ENCODE assay signal across 28 cellular contexts in the genomic region with DNA sequence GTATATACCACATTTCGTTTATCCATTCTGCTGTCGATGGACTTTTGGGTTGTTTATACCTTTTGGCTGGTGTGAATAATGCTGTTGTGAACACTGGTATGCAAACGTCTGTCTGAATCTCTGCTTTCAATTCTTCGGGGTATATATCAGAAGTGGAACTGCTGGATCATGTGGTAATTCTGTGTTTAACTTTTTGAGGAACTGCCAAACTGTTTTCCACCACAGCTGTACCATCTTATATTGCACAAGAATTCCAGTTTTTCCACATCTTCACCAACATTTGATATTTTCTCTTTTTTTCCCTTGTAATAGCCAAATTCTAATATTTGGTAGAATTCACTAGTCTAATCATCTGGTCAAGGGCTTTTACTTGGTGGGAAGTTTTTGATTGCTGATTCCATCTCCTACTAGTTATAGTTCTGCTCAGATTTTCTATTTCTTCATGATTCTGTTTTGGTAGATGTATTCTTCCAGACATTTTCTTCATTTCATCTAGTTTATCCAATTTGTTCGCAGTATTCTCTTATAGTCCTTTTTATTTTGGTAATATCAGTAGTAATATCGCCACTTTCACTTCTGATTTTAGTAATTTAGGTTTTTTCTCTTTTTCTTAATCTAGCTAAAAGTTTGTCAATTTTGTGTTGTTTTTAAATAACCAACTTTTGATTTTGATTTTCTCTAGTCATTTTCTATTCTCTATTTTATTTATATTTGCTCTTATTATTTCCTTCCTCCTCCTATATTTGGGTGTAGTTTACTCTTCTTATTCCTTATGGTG.
DNase-seq lines count a peak whose midpoint lies in the region; ATAC-seq and TF ChIP-seq lines count a peak whose summit lies in the region.
"Had no signal": no experiment of that assay in that cellular context is flagged by ENCODE, and none has a peak within 500 bp of the region (broad histone marks: within the 10 kb centered on the region; RNA-seq: fewer than 3 reads in every experiment).

No MANE protein-coding gene starts in this region.

- TF ChIP-seq CTCF in AG10803 (conservative IDR thresholded peaks at IDR 0.05; ENCODE audit: low read length) (no peak), OCI-LY3 (IDR thresholded peaks at IDR 0.05; ENCODE audit: low read depth, low read length) (no peak), fibroblast of pulmonary artery (IDR thresholded peaks at IDR 0.05; ENCODE audit: low read length, missing control alignments) (no peak), foreskin keratinocyte (conservative IDR thresholded peaks at IDR 0.05) (no peak)

- H3K4me1 ChIP-seq in OCI-LY3 (ENCODE audit: low read length) (peaks cover 16% of the 10 kb centered on the region), foreskin keratinocyte (no peaks in the 10 kb centered on the region)
- H3K4me1 ChIP-seq: pancreas, right atrium auricular region, tibial nerve had no signal

- peaks cover 13% of the 10 kb centered on the region for H3K36me3 ChIP-seq in OCI-LY3 (replicated peaks; ENCODE audit: low read depth, low read length)
- H3K36me3 ChIP-seq: pancreas, right atrium auricular region, tibial nerve had no signal

- no peak overlapping the region for H3K9ac ChIP-seq in OCI-LY3 (ENCODE audit: low read length)

- H3K9me3 ChIP-seq in OCI-LY3 (ENCODE audit: insufficient read depth, low read length): peaks cover 2% of the 10 kb centered on the region; the same call in 1 of the 2 replicates
- H3K9me3 ChIP-seq: pancreas had no signal

- peaks cover 22% of the 10 kb centered on the region for H3K9me3 Mint-ChIP-seq in T-helper 2 cell treated with Interferon-gamma antibody and Interleukin-4, amounts not matched to agents 5 μg/mL and 100 μg/mL, for 36 hours

- no peaks in the 10 kb centered on the region for H3K79me2 ChIP-seq in OCI-LY3 (ENCODE audit: low read length)

- no peak for ATAC-seq in foreskin keratinocyte
- ATAC-seq: natural killer cell treated with Interleukin-12 subunit alpha and Interleukin-12 subunit beta and Interleukin-15 and Interleukin-18, amount 100 ng/mL, for 72 hours had no signal

- peaks cover 22% of the 10 kb centered on the region for H3K27me3 Mint-ChIP-seq in T-helper 2 cell treated with Interferon-gamma antibody and Interleukin-4, amounts not matched to agents 5 μg/mL and 100 μg/mL, for 36 hours (ENCODE audit: low read depth)

- H3K4me3 ChIP-seq in AG10803 (ENCODE audit: low read length) (no peak overlapping the region), OCI-LY3 (ENCODE audit: low read length) (no peak overlapping the region), fibroblast of pulmonary artery (replicated peaks; ENCODE audit: low read depth, low read length) (no peak overlapping the region)
- H3K4me3 ChIP-seq: pancreas, right atrium auricular region, SK-N-MC, tibial nerve had no signal

- H3K27ac ChIP-seq in OCI-LY3 (ENCODE audit: low read length) (no peak overlapping the region), foreskin keratinocyte (no peak overlapping the region)
- H3K27ac ChIP-seq: right atrium auricular region, RWPE1, SK-N-MC had no signal

- no peaks in the 10 kb centered on the region for H4K20me1 ChIP-seq in OCI-LY3 (ENCODE audit: insufficient read depth, low read length)

- peaks cover 2% of the 10 kb centered on the region for H3K36me3 Mint-ChIP-seq in T-helper 2 cell treated with Interferon-gamma antibody and Interleukin-4, amounts not matched to agents 5 μg/mL and 100 μg/mL, for 36 hours (ENCODE audit: low read depth)

- peak; percentile 40 for DNase-seq in AG10803 (ENCODE audit: low read depth)
- DNase-seq in KBM-7: peak; percentile 24
- peak; percentile 17 for DNase-seq in fibroblast of pulmonary artery (ENCODE audit: low read depth)
- DNase-seq in T-helper 2 cell: no peak
- no peak for DNase-seq in T-helper 2 cell treated with Interferon-gamma antibody and Interleukin-4, amounts not matched to agents 5 μg/mL and 100 μg/mL, for 36 hours (ENCODE audit: low spot score)
- DNase-seq in OCI-M2 (lab: John Stamatoyannopoulos, UW; ENCODE audit: unreplicated experiment): no peak
- DNase-seq in foreskin keratinocyte: no peak
- DNase-seq: activated CD4-positive, alpha-beta T cell treated with anti-CD3 and anti-CD28 coated beads for 4 hours; activated effector memory CD4-positive, alpha-beta T cell treated with Interleukin-2 at 50 U/mL for 16 hours; activated naive CD8-positive, alpha-beta T cell treated with anti-CD3 and anti-CD28 coated beads for 36 hours; activated T-cell treated with anti-CD3 and anti-CD28 coated beads for 4 hours; COR-L47; DMS53; HCEC 1CT; islet precursor cell; NCI-H1092 treated with DMSO at 0.1 percent for 48 hours; NCI-H2029; NCI-H526; NK-92 treated with Interleukin-12 subunit alpha and Interleukin-12 subunit beta, amount 100 ng/mL, for 24 hours; pancreas; stimulated activated CD4-positive, alpha-beta T cell treated with anti-CD3 and anti-CD28 coated beads, Interleukin-2, amount 100 ng/mL, for 24 hours had no signal

- H2AFZ ChIP-seq in OCI-LY3 (ENCODE audit: low read depth, low read length): no peak overlapping the region

- H3K4me3 Mint-ChIP-seq in T-helper 2 cell treated with Interferon-gamma antibody and Interleukin-4, amounts not matched to agents 5 μg/mL and 100 μg/mL, for 36 hours: no peak overlapping the region
- H3K4me3 Mint-ChIP-seq: activated naive CD8-positive, alpha-beta T cell treated with anti-CD3 and anti-CD28 coated beads for 36 hours; B cell; natural killer cell treated with Interleukin-12 subunit alpha and Interleukin-12 subunit beta and Interleukin-15 and Interleukin-18, amount 100 ng/mL, for 72 hours had no signal

- H3K27me3 ChIP-seq in OCI-LY3 (ENCODE audit: low read depth, low read length): no peaks in the 10 kb centered on the region
- no peaks in the 10 kb centered on the region for H3K27me3 ChIP-seq in foreskin keratinocyte
- H3K27me3 ChIP-seq: pancreas, right atrium auricular region, tibial nerve had no signal

- in situ Hi-C loops in KBM-7 (cut with MboI; ENCODE audit: low pct_unique_long_range_greater_than_20kb, low sequenced_read_pairs): no loop called here

- no peaks in the 10 kb centered on the region for H3K4me1 Mint-ChIP-seq in T-helper 2 cell treated with Interferon-gamma antibody and Interleukin-4, amounts not matched to agents 5 μg/mL and 100 μg/mL, for 36 hours (ENCODE audit: low read depth)

- peak overlapping the region; percentile 34 for H3K4me2 ChIP-seq in OCI-LY3 (ENCODE audit: low read length)

- no peak overlapping the region for H3K27ac Mint-ChIP-seq in T-helper 2 cell treated with Interferon-gamma antibody and Interleukin-4, amounts not matched to agents 5 μg/mL and 100 μg/mL, for 36 hours
- H3K27ac Mint-ChIP-seq: activated naive CD8-positive, alpha-beta T cell treated with anti-CD3 and anti-CD28 coated beads for 36 hours; B cell; natural killer cell treated with Interleukin-12 subunit alpha and Interleukin-12 subunit beta and Interleukin-15 and Interleukin-18, amount 100 ng/mL, for 72 hours had no signal

Comparison
In these comparisons a context has a peak if more than half of its experiments do, and no peak if none do; other contexts are left out.
1. DNase-seq: peak in AG10803 (single experiment), KBM-7 (single experiment) and fibroblast of pulmonary artery (single experiment); none in T-helper 2 cell (0 of 5), T-helper 2 cell treated with Interferon-gamma antibody and Interleukin-4, amounts not matched to agents 5 μg/mL and 100 μg/mL, for 36 hours (single experiment), OCI-M2 (single experiment) and foreskin keratinocyte (0 of 2).